ENCODE assay signal across 8 cellular contexts in genomic region chr7:102395958-102396709, GRCh38. TPM values are rescaled to one million over a fixed set of nuclear protein-coding genes. Genes with fewer than 3 reads are reported as not detected.
DNase-seq lines count a peak whose midpoint lies in the region; ATAC-seq, FAIRE-seq and TF ChIP-seq lines count a peak whose summit lies in the region.

A gene with protein sequence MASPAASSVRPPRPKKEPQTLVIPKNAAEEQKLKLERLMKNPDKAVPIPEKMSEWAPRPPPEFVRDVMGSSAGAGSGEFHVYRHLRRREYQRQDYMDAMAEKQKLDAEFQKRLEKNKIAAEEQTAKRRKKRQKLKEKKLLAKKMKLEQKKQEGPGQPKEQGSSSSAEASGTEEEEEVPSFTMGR (plus strand): TSS chr7:102396363. CDS start chr7:102396412, 49 bp downstream.

- peaks cover 13% of the 10 kb centered on the region for H3K36me3 Mint-ChIP-seq in astrocyte (ENCODE audit: low read depth, unreplicated experiment)

- peak within 1 kb of the TSS; percentile 97 for H3K27ac Mint-ChIP-seq in astrocyte (ENCODE audit: unreplicated experiment)

- H3K9me2 ChIP-seq in hepatocyte (replicated peaks; ENCODE audit: insufficient read depth), result no peaks in the 10 kb centered on the region

- H3K9ac ChIP-seq in astrocyte (ENCODE audit: low read length), result peak within 1 kb of the TSS; percentile 98

- H3K4me2 ChIP-seq in astrocyte (ENCODE audit: low read length) (peak within 1 kb of the TSS; percentile 93), hepatocyte (peak within 1 kb of the TSS; percentile 83)

- H3K79me2 ChIP-seq in astrocyte (ENCODE audit: insufficient read depth, low read length) (peaks cover 18% of the 10 kb centered on the region), hepatocyte (peaks cover 31% of the 10 kb centered on the region)

- no peaks in the 10 kb centered on the region for H3K27me3 Mint-ChIP-seq in astrocyte (ENCODE audit: low read depth, unreplicated experiment)

- H3K4me3 Mint-ChIP-seq in astrocyte (ENCODE audit: unreplicated experiment), result peak within 1 kb of the TSS; percentile 95

- H3K4me3 ChIP-seq in astrocyte (ENCODE audit: insufficient read depth, low read depth, low read length) (peak within 1 kb of the TSS; percentile 94), hepatocyte (peak within 1 kb of the TSS; percentile 68), aorta (ENCODE audit: low read length in 2 of 2) (peak within 1 kb of the TSS; percentile 53 to 90)

- H2AFZ ChIP-seq in astrocyte (ENCODE audit: low read depth, low read length) (peak within 1 kb of the TSS; percentile 82), hepatocyte (peak within 1 kb of the TSS; percentile 62)

- H4K20me1 ChIP-seq in astrocyte (ENCODE audit: insufficient read depth, low read length), result peaks cover 10% of the 10 kb centered on the region
- H4K20me1 ChIP-seq in hepatocyte (ENCODE audit: insufficient read depth, poor library complexity, severe bottlenecking), result no peaks in the 10 kb centered on the region

- FAIRE-seq in astrocyte (lab: Jason Lieb, UNC), result no peak

- TF ChIP-seq CTCF in astrocyte (IDR thresholded peaks at IDR 0.05; ENCODE audit: insufficient read depth, low read depth, low read length) (no peak), hepatocyte (IDR thresholded peaks at IDR 0.05; ENCODE audit: poor library complexity) (no peak)

- H3K36me3 ChIP-seq in astrocyte (ENCODE audit: insufficient read depth, low read length) (peaks cover 27% of the 10 kb centered on the region), hepatocyte (replicated peaks; ENCODE audit: insufficient read depth, low read depth) (peaks cover 5% of the 10 kb centered on the region), aorta (ENCODE audit: control insufficient read depth in 1 of 2, insufficient read depth in 2 of 2, low read length in 1 of 2) (no peaks in the 10 kb centered on the region)

- H3K27ac ChIP-seq in astrocyte (ENCODE audit: low read depth, low read length) (peak within 1 kb of the TSS; percentile 86), hepatocyte (peak within 1 kb of the TSS; percentile 87), aorta (ENCODE audit: low read depth in 1 of 2, low read length in 2 of 2) (peak within 1 kb of the TSS in 1 of 2 donors; percentile 41)

- under 1% methylated on average over 53 of the region's 57 CpGs for WGBS in hepatocyte (ENCODE audit: low lambda C conversion rate, missing lambda C conversion rate)
- WGBS in aorta, 2 donors, result 0% methylated on average over 54 to 55 of the region's 57 CpGs

- H3K9me3 Mint-ChIP-seq in astrocyte (ENCODE audit: unreplicated experiment), result no peaks in the 10 kb centered on the region

- intact Hi-C loops in aorta (cut with DNase I), result no loop called here

- H3K27me3 ChIP-seq in astrocyte (ENCODE audit: insufficient read depth, low read length), result no peaks in the 10 kb centered on the region
- no peaks in the 10 kb centered on the region for H3K27me3 ChIP-seq in hepatocyte
- no peaks in the 10 kb centered on the region for H3K27me3 ChIP-seq in aorta (ENCODE audit: control insufficient read depth in 1 of 2, insufficient read depth in 2 of 2, low read length in 1 of 2)

- H3K4me1 ChIP-seq in astrocyte (ENCODE audit: insufficient read depth, low read length), result peaks cover 19% of the 10 kb centered on the region
- H3K4me1 ChIP-seq in hepatocyte (ENCODE audit: insufficient read depth), result peaks cover 7% of the 10 kb centered on the region
- H3K4me1 ChIP-seq in aorta (ENCODE audit: control insufficient read depth in 1 of 2, insufficient read depth in 2 of 2, low read length in 2 of 2), result no peaks in the 10 kb centered on the region

- DNase-seq in NCI-H2081 (lab: John Stamatoyannopoulos, UW) (peak; percentile 93 to 98), T-helper 9 cell (peak; percentile 83), astrocyte (ENCODE audit: low read depth) (peak; percentile 90), hepatocyte (ENCODE audit: low spot score) (peak; percentile 95), renal cortical epithelial cell (ENCODE audit: low read depth) (peak; percentile 97), aorta (peak; percentile 88 to 89)

- ATAC-seq in GM18508 (IDR thresholded peaks at IDR 0.05; ENCODE audit: insufficient read depth, unreplicated experiment) (peak; percentile 92), HG03025 (IDR thresholded peaks at IDR 0.05; ENCODE audit: low FRiP score, unreplicated experiment) (peak; percentile 87), aorta (ENCODE audit: low FRiP score) (peak; percentile 94)

- H3K4me1 Mint-ChIP-seq in astrocyte (ENCODE audit: low read depth, unreplicated experiment), result peaks cover 18% of the 10 kb centered on the region

- H3K9me3 ChIP-seq in astrocyte (ENCODE audit: insufficient read depth, low read depth, low read length) (no peaks in the 10 kb centered on the region), hepatocyte (ENCODE audit: low read depth) (no peaks in the 10 kb centered on the region), aorta (ENCODE audit: control insufficient read depth, low read length) (no peaks in the 10 kb centered on the region)

RNA-seq across cellular contexts. Expression of the gene that starts here (rescaled TPM):
- total RNA-seq in astrocyte (35.1 and 37.3 TPM in 2 replicates), hepatocyte (32.0 and 33.8 TPM in 2 replicates), renal cortical epithelial cell (25.4 and 26.1 TPM in 2 replicates), aorta (10 to 100 TPM; 19.0 to 26.0 TPM)
- polyA plus RNA-seq in hepatocyte (44.6 and 61.6 TPM in 2 replicates), aorta (10 to 100 TPM; 14.9 to 66.5 TPM)
